Comparison of ENCODE assay signal across 2 cellular contexts in genomic region chr4:54540931-54541330, GRCh38.
TF ChIP-seq lines count a peak whose summit lies in the region.

No MANE protein-coding gene starts in this region.

TF ChIP-seq in IMR-90, 13 proteins besides CTCF, POLR2A, EP300 and RAD21 (continued from another document):
- TF ChIP-seq, protein P1, sequence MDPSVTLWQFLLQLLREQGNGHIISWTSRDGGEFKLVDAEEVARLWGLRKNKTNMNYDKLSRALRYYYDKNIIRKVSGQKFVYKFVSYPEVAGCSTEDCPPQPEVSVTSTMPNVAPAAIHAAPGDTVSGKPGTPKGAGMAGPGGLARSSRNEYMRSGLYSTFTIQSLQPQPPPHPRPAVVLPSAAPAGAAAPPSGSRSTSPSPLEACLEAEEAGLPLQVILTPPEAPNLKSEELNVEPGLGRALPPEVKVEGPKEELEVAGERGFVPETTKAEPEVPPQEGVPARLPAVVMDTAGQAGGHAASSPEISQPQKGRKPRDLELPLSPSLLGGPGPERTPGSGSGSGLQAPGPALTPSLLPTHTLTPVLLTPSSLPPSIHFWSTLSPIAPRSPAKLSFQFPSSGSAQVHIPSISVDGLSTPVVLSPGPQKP (IDR thresholded peaks at IDR 0.05; ENCODE audit: borderline replicate concordance, low read depth, low read length) = no peak
- no peak for TF ChIP-seq USF2 (IDR thresholded peaks at IDR 0.05; ENCODE audit: low read depth, low read length)
- no peak for TF ChIP-seq SMC3 (IDR thresholded peaks at IDR 0.05; ENCODE audit: low read depth, low read length)
- TF ChIP-seq NFE2L2 (IDR thresholded peaks at IDR 0.05; ENCODE audit: low read depth, low read length) = no peak
- no peak for TF ChIP-seq RCOR1 (IDR thresholded peaks at IDR 0.05; ENCODE audit: insufficient replicate concordance, low read length)

TF ChIP-seq in WTC11, 78 proteins besides CTCF, POLR2A, EP300 and RAD21 (continued from another document):
- TF ChIP-seq EMX1 (CRISPR knock-in tag; IDR thresholded peaks at IDR 0.05) = no peak
- no peak for TF ChIP-seq NR2C2 (CRISPR knock-in tag; IDR thresholded peaks at IDR 0.05)
- no peak for TF ChIP-seq OVOL2 (CRISPR knock-in tag; IDR thresholded peaks at IDR 0.05; ENCODE audit: borderline replicate concordance)
